Comparison of ENCODE assay signal across 9 cellular contexts in the genomic region with DNA sequence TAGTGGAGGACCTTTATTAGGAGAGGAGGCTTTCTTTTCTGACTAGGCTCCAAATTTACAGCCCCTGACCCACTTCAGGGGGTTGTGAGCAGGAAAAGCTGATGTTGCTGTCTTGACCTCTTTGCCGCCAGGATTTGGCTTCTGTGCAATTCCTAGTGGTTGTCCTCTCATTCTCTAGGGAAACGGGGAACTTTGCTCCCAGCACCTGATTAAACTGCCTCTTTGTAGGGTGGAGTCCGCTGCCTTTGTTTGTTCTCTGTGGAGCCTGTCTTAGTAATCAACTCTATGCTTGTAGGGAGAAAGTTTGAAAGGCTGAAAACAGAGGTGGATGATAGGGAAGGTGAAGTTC. TPM values are rescaled to one million over a fixed set of nuclear protein-coding genes. Genes with fewer than 3 reads are reported as not detected.
A peak's percentile ranks its signal among the peaks of the same experiment; 100 is the strongest.
DNase-seq lines count a peak whose midpoint lies in the region; ATAC-seq and TF ChIP-seq lines count a peak whose summit lies in the region.
"Had no signal": no experiment of that assay in that cellular context is flagged by ENCODE, and none has a peak within 500 bp of the region (broad histone marks: within the 10 kb centered on the region; RNA-seq: fewer than 3 reads in every experiment).

No MANE protein-coding gene starts in this region.

- H3K4me3 ChIP-seq in mesenchymal stem cell (ENCODE audit: insufficient read depth in 1 of 2, low read depth in 1 of 2, low read length in 2 of 2) (peak overlapping the region in 1 of 2 experiments; percentile 17), tibial artery (peak overlapping the region; percentile 18 to 32)
- no peak overlapping the region for H3K4me3 ChIP-seq in CD8-positive, alpha-beta memory T cell (ENCODE audit: low read length)

- H3K36me3 Mint-ChIP-seq in CD8-positive, alpha-beta memory T cell = peaks cover 0 to 6% (median 0%) of the 10 kb centered on the region in 3 donors

- peak overlapping the region; percentile 73 to 92 for H2BK12ac ChIP-seq in mesenchymal stem cell (ENCODE audit: low read length in 2 of 2)

- peak; percentile 79 for DNase-seq in LoVo (ENCODE audit: low spot score)
- peak; percentile 56 to 86 for DNase-seq in dermis microvascular lymphatic vessel endothelial cell (ENCODE audit: low read depth in 2 of 2)
- no peak for DNase-seq in mesenchymal stem cell
- DNase-seq in tibial artery = no peak
- DNase-seq in NCI-H510A (lab: John Stamatoyannopoulos, UW) = no peak
- no peak for DNase-seq in AG08396 (ENCODE audit: low spot score)
- no peak for DNase-seq in CD8-positive, alpha-beta memory T cell

- H2AK5ac ChIP-seq in mesenchymal stem cell (ENCODE audit: low read length, severe bottlenecking) = peak overlapping the region; percentile 95

- no peak for ATAC-seq in GM19467 (IDR thresholded peaks at IDR 0.05; ENCODE audit: unreplicated experiment)

- H2BK5ac ChIP-seq in mesenchymal stem cell (ENCODE audit: low read depth, low read length, poor library complexity, severe bottlenecking) = peak overlapping the region; percentile 81

- peak overlapping the region; percentile 81 for H3K9ac ChIP-seq in mesenchymal stem cell (ENCODE audit: low read length)

- peak overlapping the region; percentile 22 for H4K8ac ChIP-seq in mesenchymal stem cell (ENCODE audit: low read length)

- 5% methylated on average over 3 of the region's 3 CpGs for WGBS in mesenchymal stem cell

- peak overlapping the region; percentile 82 to 97 for H3K18ac ChIP-seq in mesenchymal stem cell (ENCODE audit: low read depth in 1 of 2, low read length in 2 of 2)

- H2BK15ac ChIP-seq in mesenchymal stem cell (ENCODE audit: low read depth, poor library complexity, severe bottlenecking) = no peak overlapping the region

- H3K27ac Mint-ChIP-seq in CD8-positive, alpha-beta memory T cell = no peak overlapping the region

- peak overlapping the region in 1 of 2 experiments; percentile 37 for H3K14ac ChIP-seq in mesenchymal stem cell (ENCODE audit: low read length in 2 of 2)

- H3K4ac ChIP-seq in mesenchymal stem cell (ENCODE audit: low read depth in 1 of 2, low read length in 2 of 2) = peak overlapping the region; percentile 69 to 70

- H3K4me3 Mint-ChIP-seq in CD8-positive, alpha-beta memory T cell = peak overlapping the region in 1 of 7 donors; percentile 65

- H3K23ac ChIP-seq in mesenchymal stem cell (ENCODE audit: low read length in 2 of 2) = no peak overlapping the region

- H3K4me1 Mint-ChIP-seq in CD8-positive, alpha-beta memory T cell = peaks cover 5 to 20% (median 11%) of the 10 kb centered on the region in 3 donors

- CTCF ChIA-PET in CD8-positive, alpha-beta memory T cell (lab: Charles Lee) = interaction anchor here (1.5 kb wide), 1 partner anchor 22 kb away, joined by 3 read pairs; no protein-coding TSS in a partner anchor

- no peaks in the 10 kb centered on the region for H3K27me3 ChIP-seq in mesenchymal stem cell (ENCODE audit: control insufficient read depth in 1 of 2, insufficient read depth in 1 of 2, low read length in 2 of 2)
- no peaks in the 10 kb centered on the region for H3K27me3 ChIP-seq in tibial artery
- H3K27me3 ChIP-seq in CD8-positive, alpha-beta memory T cell (ENCODE audit: insufficient read depth, low read length, poor library complexity, severe bottlenecking) = no peaks in the 10 kb centered on the region

- no peak for TF ChIP-seq CTCF in tibial artery (IDR thresholded peaks at IDR 0.05)

- peak overlapping the region; percentile 97 for H3K27ac ChIP-seq in mesenchymal stem cell (ENCODE audit: low read length, poor library complexity, severe bottlenecking)
- peak overlapping the region; percentile 73 to 87 for H3K27ac ChIP-seq in tibial artery
- no peak overlapping the region for H3K27ac ChIP-seq in CD8-positive, alpha-beta memory T cell (ENCODE audit: low read depth, low read length)

- H3K9me3 ChIP-seq in mesenchymal stem cell (ENCODE audit: control insufficient read depth, low read length) (no peaks in the 10 kb centered on the region), tibial artery (no peaks in the 10 kb centered on the region)
- H3K9me3 ChIP-seq in CD8-positive, alpha-beta memory T cell (ENCODE audit: low read length) = no peaks in the 10 kb centered on the region

- H4K91ac ChIP-seq in mesenchymal stem cell (ENCODE audit: low read length) = peak overlapping the region; percentile 54

- no peak overlapping the region for H2AFZ ChIP-seq in mesenchymal stem cell (ENCODE audit: low read depth, low read length)

- H2BK120ac ChIP-seq in mesenchymal stem cell (ENCODE audit: low read depth, low read length) = peak overlapping the region; percentile 40

- H3K36me3 ChIP-seq in mesenchymal stem cell (ENCODE audit: control insufficient read depth in 1 of 2, insufficient read depth in 2 of 2, low read depth in 1 of 2, low read length in 2 of 2) (peaks cover 3% of the 10 kb centered on the region in 2 experiments), tibial artery (no peaks in the 10 kb centered on the region)
- H3K36me3 ChIP-seq in CD8-positive, alpha-beta memory T cell (ENCODE audit: insufficient read depth, low read length) = no peaks in the 10 kb centered on the region

- peaks cover 2% of the 10 kb centered on the region for H3K79me1 ChIP-seq in mesenchymal stem cell (replicated peaks; ENCODE audit: low read length, poor library complexity, severe bottlenecking)

- intact Hi-C loops in tibial artery (cut with DNase I; ENCODE audit: low total_unique reads) = no loop called here

- H3K9me3 Mint-ChIP-seq in CD8-positive, alpha-beta memory T cell = no peaks in the 10 kb centered on the region

- peaks cover 0 to 1% of the 10 kb centered on the region in 2 donors for H3K27me3 Mint-ChIP-seq in CD8-positive, alpha-beta memory T cell

- peak overlapping the region; percentile 67 for H3K4me2 ChIP-seq in mesenchymal stem cell (ENCODE audit: low read length, poor library complexity, severe bottlenecking)

- H3K4me1 ChIP-seq in mesenchymal stem cell (ENCODE audit: control insufficient read depth, insufficient read depth, low read depth, low read length) = peaks cover 13% of the 10 kb centered on the region
- peaks cover 7 to 100% (median 85%) of the 10 kb centered on the region in 4 donors for H3K4me1 ChIP-seq in tibial artery
- no peaks in the 10 kb centered on the region for H3K4me1 ChIP-seq in CD8-positive, alpha-beta memory T cell (ENCODE audit: insufficient read depth, low read length)

- POLR2A ChIA-PET in CD8-positive, alpha-beta memory T cell (lab: Charles Lee) = no interaction called here

RNA-seq across cellular contexts. Expression of gene CTNND1, which starts 16.3 kb away (rescaled TPM):
- 206 and 251 TPM in 2 replicates for total RNA-seq in dermis microvascular lymphatic vessel endothelial cell
- 66.8 TPM for polyA plus RNA-seq in mesenchymal stem cell (2013, experiment 1 of 2)
- polyA plus RNA-seq in mesenchymal stem cell (2013, experiment 2 of 2) = 64.0 TPM
- total RNA-seq in CD8-positive, alpha-beta memory T cell = 1 to 10 TPM; 3.1 to 4.4 TPM
- polyA plus RNA-seq in CD8-positive, alpha-beta memory T cell = 0.95 TPM

RNA-seq across cellular contexts. Expression of gene BTBD18, which starts 26.3 kb away (rescaled TPM):
- total RNA-seq in dermis microvascular lymphatic vessel endothelial cell = not detected in 2 replicates
- polyA plus RNA-seq in mesenchymal stem cell (2013, experiment 1 of 2) = not detected
- not detected for polyA plus RNA-seq in mesenchymal stem cell (2013, experiment 2 of 2)
- total RNA-seq in CD8-positive, alpha-beta memory T cell = not detected
- polyA plus RNA-seq in CD8-positive, alpha-beta memory T cell = 0.89 TPM
- total RNA-seq: T-helper 2 cell treated with Interferon-gamma antibody and Interleukin-4, amounts not matched to agents 100 ng/mL and 5 ng/mL, for 36 hours had no signal

RNA-seq across cellular contexts. Expression of gene SELENOH, which starts 36.7 kb away (rescaled TPM):
- total RNA-seq in dermis microvascular lymphatic vessel endothelial cell = 72.8 and 83.8 TPM in 2 replicates
- polyA plus RNA-seq in mesenchymal stem cell (2013, experiment 1 of 2) = 210 TPM
- polyA plus RNA-seq in mesenchymal stem cell (2013, experiment 2 of 2) = 217 TPM
- 100 to 1,000 TPM; 272 to 276 TPM for total RNA-seq in CD8-positive, alpha-beta memory T cell
- 201 TPM for polyA plus RNA-seq in CD8-positive, alpha-beta memory T cell

Comparison
In these comparisons a context has a peak if more than half of its experiments do, and no peak if none do; other contexts are left out.
1. DNase-seq: peak in LoVo (single experiment) and dermis microvascular lymphatic vessel endothelial cell (2 of 2); none in mesenchymal stem cell (single experiment), tibial artery (0 of 2), NCI-H510A (single experiment), AG08396 (single experiment) and CD8-positive, alpha-beta memory T cell (0 of 5).
2. RNA of gene CTNND1, which starts 16.3 kb away (total RNA-seq): 206 to 251 TPM in dermis microvascular lymphatic vessel endothelial cell; 3.1 to 4.4 TPM in CD8-positive, alpha-beta memory T cell; every median in the first group is over 10 times any median in the second.